8 cellular contexts compared by ENCODE assay signal in genomic region chr14:23034498-23035302, GRCh38. TPM values are rescaled to one million over a fixed set of nuclear protein-coding genes. Genes with fewer than 3 reads are reported as not detected.
DNase-seq lines count a peak whose midpoint lies in the region; ATAC-seq and TF ChIP-seq lines count a peak whose summit lies in the region.

PSMB5 (minus strand) TSS chr14:23034900; CDS start chr14:23034881, 19 bp downstream.

- no peaks in the 10 kb centered on the region for H3K27me3 ChIP-seq in brain microvascular endothelial cell (replicated peaks)
- no peaks in the 10 kb centered on the region for H3K27me3 ChIP-seq in spleen (replicated peaks in 1 of 7)

- peak; percentile 96 for DNase-seq in SW480 (ENCODE audit: low spot score)
- DNase-seq in brain microvascular endothelial cell: peak; percentile 95
- DNase-seq in iPS-NIHi11 (ENCODE audit: low spot score): peak; percentile 95
- DNase-seq in spleen: peak; percentile 94
- no peak for DNase-seq in SKM-1 treated with dmso at 0.1 percent for 144 hours (lab: John Stamatoyannopoulos, UW; ENCODE audit: unreplicated experiment)
- DNase-seq in DMS79 treated with DMSO at 0.1 percent for 48 hours (lab: John Stamatoyannopoulos, UW): no peak

- intact Hi-C loops in spleen (cut with DNase I; ENCODE audit: low total_unique reads): no loop called here

- ATAC-seq in GM18519 (IDR thresholded peaks at IDR 0.05; ENCODE audit: low FRiP score, unreplicated experiment): peak; percentile 86
- ATAC-seq in HG03039 (IDR thresholded peaks at IDR 0.05; ENCODE audit: unreplicated experiment): peak; percentile 85

- peaks cover 13 to 46% (median 28%) of the 10 kb centered on the region in 6 donors for H3K4me1 ChIP-seq in spleen

- in situ Hi-C loops in brain microvascular endothelial cell (cut with HindIII; ENCODE audit: low pct_ligation_motif_present, low sequenced_read_pairs): no loop called here

- H3K4me3 ChIP-seq in brain microvascular endothelial cell (ENCODE audit: low read depth, low read length): peak within 1 kb of the TSS; percentile 93
- peak within 1 kb of the TSS; percentile 50 to 86 (median 74) for H3K4me3 ChIP-seq in spleen

- TF ChIP-seq CTCF in brain microvascular endothelial cell (IDR thresholded peaks at IDR 0.05; ENCODE audit: low read depth, low read length, missing control alignments) (peak; percentile 13), spleen (IDR thresholded peaks at IDR 0.05 in 8 of 11, conservative IDR thresholded peaks at IDR 0.05 in 3 of 11) (peak in 6 of 11 experiments; percentile 15 to 54 (median 45))

- 0% methylated on average over 24 to 36 of the region's 36 CpGs for WGBS in spleen, 5 donors

- H3K9me3 ChIP-seq in spleen: no peaks in the 10 kb centered on the region

- H3K36me3 ChIP-seq in brain microvascular endothelial cell (replicated peaks): peaks cover 30% of the 10 kb centered on the region
- peaks cover 0 to 38% (median 31%) of the 10 kb centered on the region in 6 donors for H3K36me3 ChIP-seq in spleen

- peak within 1 kb of the TSS; percentile 99 for H3K27ac ChIP-seq in brain microvascular endothelial cell
- H3K27ac ChIP-seq in spleen: peak within 1 kb of the TSS; percentile 61 to 98 (median 95)

- no peak for TF ChIP-seq POLR2A in spleen (IDR thresholded peaks at IDR 0.05)

RNA-seq across cellular contexts. Expression of gene PSMB5, which starts in this region (rescaled TPM):
- total RNA-seq in spleen: 10 to 100 TPM; 43.1 to 72.3 (median 55.1) TPM
- 10 to 100 TPM; 36.5 to 80.1 (median 60.9) TPM for polyA plus RNA-seq in spleen

Comparison
In these comparisons a context has a peak if more than half of its experiments do, and no peak if none do; other contexts are left out.
1. DNase-seq: peak in SW480 (single experiment), brain microvascular endothelial cell (single experiment), iPS-NIHi11 (single experiment) and spleen (single experiment); none in SKM-1 treated with dmso at 0.1 percent for 144 hours (single experiment) and DMS79 treated with DMSO at 0.1 percent for 48 hours (single experiment).